27 cellular contexts compared by ENCODE assay signal in genomic region chr5:114940709-114941108, GRCh38.
"Had no signal": no experiment of that assay in that cellular context is flagged by ENCODE, and none has a peak within 500 bp of the region (broad histone marks: within the 10 kb centered on the region; RNA-seq: fewer than 3 reads in every experiment).

No MANE protein-coding gene starts in this region.

- H3K27me3 ChIP-seq: stomach, suprapubic skin, testis, thyroid gland, tibial artery, tibial nerve, transverse colon, upper lobe of left lung, upper lobe of right lung, uterus, vagina had no signal

- DNase-seq: stimulated activated CD4-positive, alpha-beta T cell treated with anti-CD3 and anti-CD28 coated beads, Interleukin-2, amount 100 ng/mL, for 48 hours; stimulated activated CD4-positive, alpha-beta T cell treated with anti-CD3 and anti-CD28 coated beads, Interleukin-4, amount 100 ng/mL, for 1 hour; stimulated activated CD4-positive, alpha-beta T cell treated with anti-CD3 and anti-CD28 coated beads, Interleukin-4, amount 100 ng/mL, for 24 hours; stimulated activated CD4-positive, alpha-beta T cell treated with anti-CD3 and anti-CD28 coated beads, Interleukin-4, amount 100 ng/mL, for 4 hours; stimulated activated CD8-positive, alpha-beta memory T cell treated with anti-CD3 and anti-CD28 coated beads, Interleukin-4, amount 100 ng/mL, for 48 hours; stimulated activated naive B cell treated with anti-CD40 and anti-IgM and Interleukin-4, amounts not matched to agents 10 μg/mL and 1 μg/mL and 100 μg/mL, for 72 hours; stimulated activated naive CD4-positive, alpha-beta T cell; stimulated activated naive CD4-positive, alpha-beta T cell treated with Interleukin-2 at 50 U/mL for 16 hours; stimulated activated naive CD8-positive, alpha-beta T cell treated with anti-CD3 and anti-CD28 coated beads, Interleukin-15, amount 100 ng/mL, for 72 hours; stimulated activated naive CD8-positive, alpha-beta T cell treated with anti-CD3 and anti-CD28 coated beads, Interleukin-15, Interleukin-2, amounts not matched to agents 100 U/mL and 50 U/mL, for 24 hours; stomach; substantia nigra; testis; thyroid gland; tibial artery; transverse colon; trophoblast cell; upper lobe of left lung; upper lobe of right lung; uterus had no signal

- H3K27ac ChIP-seq: stomach, suprapubic skin, testis, thoracic aorta, thyroid gland, tibial artery, tibial nerve, transverse colon, upper lobe of left lung, upper lobe of right lung, uterus, vagina had no signal

- H3K4me3 ChIP-seq: stomach, suprapubic skin, testis, thoracic aorta, thyroid gland, tibial artery, tibial nerve, transverse colon, upper lobe of left lung, upper lobe of right lung, uterus, vagina had no signal

- H3K9me3 ChIP-seq: testis, thyroid gland, upper lobe of right lung, uterus, vagina had no signal

- FAIRE-seq: urothelium cell line had no signal

- ATAC-seq: stimulated activated effector memory CD8-positive, alpha-beta T cell treated with anti-CD3 and anti-CD28 coated beads, Interleukin-12 subunit alpha, Interleukin-12 subunit beta, amount 100 ng/mL, for 72 hours; stimulated activated memory B cell treated with anti-CD40 and anti-IgM and Interleukin-4, amounts not matched to agents 10 μg/mL and 1 μg/mL and 100 μg/mL, for 72 hours; stimulated activated naive B cell treated with anti-CD40 and anti-IgM and Interleukin-4, amounts not matched to agents 10 μg/mL and 1 μg/mL and 100 μg/mL, for 72 hours; stimulated activated naive CD8-positive, alpha-beta T cell treated with anti-CD3 and anti-CD28 coated beads, Interleukin-15, amount 100 ng/mL, for 72 hours; stimulated activated naive CD8-positive, alpha-beta T cell treated with anti-CD3 and anti-CD28 coated beads, Interleukin-15, Interleukin-2, amounts not matched to agents 100 U/mL and 50 U/mL, for 24 hours; upper lobe of right lung had no signal

- H3K36me3 ChIP-seq: stomach, suprapubic skin, thoracic aorta, thyroid gland, tibial artery, tibial nerve, transverse colon, upper lobe of left lung, upper lobe of right lung, uterus, vagina had no signal

- H3K4me1 ChIP-seq: stomach, suprapubic skin, testis, thyroid gland, tibial artery, tibial nerve, transverse colon, upper lobe of left lung, upper lobe of right lung, uterus, vagina had no signal
